In genomic region chr3:47758261-47759025, GRCh38 we compare ENCODE assay signal across 18 cellular contexts.
"Had no signal": no experiment of that assay in that cellular context is flagged by ENCODE, and none has a peak within 500 bp of the region (broad histone marks: within the 10 kb centered on the region; RNA-seq: fewer than 3 reads in every experiment).

No MANE protein-coding gene starts in this region.

- H3K27ac Mint-ChIP-seq: mesothelial cell of epicardium had no signal

- DNase-seq: effector memory CD4-positive, alpha-beta T cell; glutamatergic neuron; islet precursor cell; left lung; lower lobe of right lung; natural killer cell; posterior cingulate gyrus; small intestine; stimulated activated CD4-positive, alpha-beta T cell treated with anti-CD3 and anti-CD28 coated beads, Interleukin-12 subunit alpha, Interleukin-12 subunit beta, amount 100 ng/mL, for 4 hours; stimulated activated naive CD8-positive, alpha-beta T cell treated with anti-CD3 and anti-CD28 coated beads, Interleukin-15, Interleukin-2, amounts not matched to agents 100 U/mL and 50 U/mL, for 24 hours had no signal

- FAIRE-seq: small intestine had no signal

- H3K4me3 ChIP-seq: coronary artery, esophagus muscularis mucosa, gastroesophageal sphincter, left lung, lower lobe of right lung, tibial nerve had no signal

- H3K4me1 ChIP-seq: left lung, lower lobe of right lung had no signal

- H3K36me3 Mint-ChIP-seq: natural killer cell had no signal

- H3K4me3 Mint-ChIP-seq: memory B cell, mesothelial cell of epicardium, natural killer cell, neural crest cell had no signal

- H3K27me3 Mint-ChIP-seq: memory B cell had no signal

- ATAC-seq: gastroesophageal sphincter; left lung; lower lobe of right lung; natural killer cell; stimulated activated naive CD8-positive, alpha-beta T cell treated with anti-CD3 and anti-CD28 coated beads, Interleukin-15, Interleukin-2, amounts not matched to agents 100 U/mL and 50 U/mL, for 24 hours had no signal

- H3K27me3 ChIP-seq: esophagus muscularis mucosa, gastroesophageal sphincter, left lung, tibial nerve had no signal

- H3K27ac ChIP-seq: coronary artery, epithelial cell of prostate, esophagus muscularis mucosa, gastroesophageal sphincter, left lung, lower lobe of right lung, tibial nerve had no signal

- H3K9me3 Mint-ChIP-seq: memory B cell, natural killer cell, neural crest cell had no signal

- H3K9me3 ChIP-seq: esophagus muscularis mucosa, gastroesophageal sphincter, left lung, lower lobe of right lung, tibial nerve had no signal
